In genomic region chr5:32586251-32586642, GRCh38 we compare ENCODE assay signal across 1 cellular context.
TF ChIP-seq lines count a peak whose summit lies in the region.

No MANE protein-coding gene starts in this region.

TF ChIP-seq in SK-N-SH treated with all-trans-retinoic acid at 6 μM for 48 hours, 23 proteins besides CTCF, POLR2A, EP300 and RAD21 (continued from another document):
- no peak for TF ChIP-seq CSRNP3 (CRISPR knock-in tag; IDR thresholded peaks at IDR 0.05)
- no peak for TF ChIP-seq ARNTL (CRISPR knock-in tag; IDR thresholded peaks at IDR 0.05; ENCODE audit: borderline replicate concordance, low read depth)
- no peak for TF ChIP-seq PPARA (CRISPR knock-in tag; IDR thresholded peaks at IDR 0.05; ENCODE audit: borderline replicate concordance)
- TF ChIP-seq POU6F1 (CRISPR knock-in tag; IDR thresholded peaks at IDR 0.05; ENCODE audit: borderline replicate concordance, low read depth): no peak
- no peak for TF ChIP-seq ZNF70 (CRISPR knock-in tag; IDR thresholded peaks at IDR 0.05)
- no peak for TF ChIP-seq TOX (CRISPR knock-in tag; IDR thresholded peaks at IDR 0.05; ENCODE audit: borderline replicate concordance)
- no peak for TF ChIP-seq GLIS3 (CRISPR knock-in tag; IDR thresholded peaks at IDR 0.05)
- no peak for TF ChIP-seq ZNF565 (CRISPR knock-in tag; conservative IDR thresholded peaks at IDR 0.05; ENCODE audit: low read depth)
- no peak for TF ChIP-seq PATZ1 (CRISPR knock-in tag; IDR thresholded peaks at IDR 0.05; ENCODE audit: borderline replicate concordance)
- TF ChIP-seq ZC3H10 (CRISPR knock-in tag; IDR thresholded peaks at IDR 0.05): no peak
- TF ChIP-seq TSHZ2 (CRISPR knock-in tag; IDR thresholded peaks at IDR 0.05): no peak
